ENCODE assay signal across 1 cellular context in the genomic region with DNA sequence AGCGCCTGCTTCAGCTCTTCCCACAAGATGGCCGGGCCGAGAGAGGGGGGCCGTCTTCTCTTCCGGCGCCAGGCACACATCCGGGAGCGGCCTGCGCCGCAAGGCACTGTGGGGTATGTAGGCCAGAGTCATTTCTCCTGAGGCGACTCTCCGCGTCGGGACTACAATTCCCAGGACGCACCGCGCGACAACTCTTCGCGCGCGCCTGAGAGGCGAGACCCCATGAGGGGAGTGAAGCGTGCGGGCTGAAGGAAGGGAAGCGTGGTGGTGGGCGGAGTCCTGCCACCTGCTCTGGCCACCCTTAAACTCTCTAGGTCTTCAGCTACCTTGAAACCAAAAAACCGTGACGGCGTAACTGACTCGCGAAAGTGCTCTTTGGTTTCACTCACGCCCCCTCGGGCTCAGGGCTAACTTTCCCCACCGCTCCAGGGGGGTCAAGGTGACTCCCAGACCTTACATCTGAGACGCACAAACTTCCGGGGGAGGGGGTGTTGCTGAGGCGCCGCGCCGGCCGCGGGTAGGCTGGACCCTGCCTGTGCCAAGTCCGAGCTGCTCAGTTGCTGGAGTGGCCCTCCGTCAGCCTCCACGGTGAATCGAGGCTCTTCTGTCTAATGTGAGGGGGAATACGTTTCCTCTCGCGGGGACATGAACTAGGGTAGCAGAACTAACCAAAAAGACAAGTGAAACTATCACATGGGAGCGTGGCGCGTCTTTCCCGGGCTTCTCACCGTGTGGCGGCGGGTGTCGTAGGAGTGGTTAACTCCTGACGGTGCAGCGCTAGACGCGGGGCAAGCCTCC.
TF ChIP-seq lines count a peak whose summit lies in the region.

A gene (minus strand): TSS at position 45 of the 798 bp plus-strand sequence. CDS start 102 bp downstream, outside the sequence.

TF ChIP-seq in HepG2, 621 proteins besides CTCF, POLR2A, EP300 and RAD21 (continued from another document and continues in another):
- TF ChIP-seq, protein P1, sequence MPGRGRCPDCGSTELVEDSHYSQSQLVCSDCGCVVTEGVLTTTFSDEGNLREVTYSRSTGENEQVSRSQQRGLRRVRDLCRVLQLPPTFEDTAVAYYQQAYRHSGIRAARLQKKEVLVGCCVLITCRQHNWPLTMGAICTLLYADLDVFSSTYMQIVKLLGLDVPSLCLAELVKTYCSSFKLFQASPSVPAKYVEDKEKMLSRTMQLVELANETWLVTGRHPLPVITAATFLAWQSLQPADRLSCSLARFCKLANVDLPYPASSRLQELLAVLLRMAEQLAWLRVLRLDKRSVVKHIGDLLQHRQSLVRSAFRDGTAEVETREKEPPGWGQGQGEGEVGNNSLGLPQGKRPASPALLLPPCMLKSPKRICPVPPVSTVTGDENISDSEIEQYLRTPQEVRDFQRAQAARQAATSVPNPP (CRISPR knock-in tag; IDR thresholded peaks at IDR 0.05) = peak; percentile 33; the same call in 1 of the 2 replicates
- TF ChIP-seq ONECUT2 (CRISPR knock-in tag; IDR thresholded peaks at IDR 0.05) (no peak), ZFAT (CRISPR knock-in tag; conservative IDR thresholded peaks at IDR 0.05) (peak; percentile 96), NONO (IDR thresholded peaks at IDR 0.05) (no peak), NONO (CRISPR knock-in tag; conservative IDR thresholded peaks at IDR 0.05) (peak; percentile 80; the same call in 1 of the 2 replicates), ZNF775 (CRISPR knock-in tag; IDR thresholded peaks at IDR 0.05; ENCODE audit: borderline replicate concordance) (0 out of 2 replicates have a peak, but pooled peaks have one; percentile 3), ZNF496 (CRISPR knock-in tag; IDR thresholded peaks at IDR 0.05; ENCODE audit: insufficient replicate concordance) (no peak), ATF1 (CRISPR knock-in tag; IDR thresholded peaks at IDR 0.05) (peak; percentile 72; the same call in 1 of the 2 replicates), NFRKB (IDR thresholded peaks at IDR 0.05) (peak; percentile 99; the same call in 1 of the 2 replicates), IRX3 (CRISPR knock-in tag; IDR thresholded peaks at IDR 0.05; ENCODE audit: borderline replicate concordance, low read depth) (no peak; the same call in 1 of the 2 replicates), ZNF354B (CRISPR knock-in tag; IDR thresholded peaks at IDR 0.05) (no peak), ZNF605 (CRISPR knock-in tag; IDR thresholded peaks at IDR 0.05) (peak; percentile 74; the same call in 1 of the 2 replicates), FOXO1 (CRISPR knock-in tag; IDR thresholded peaks at IDR 0.05) (peak; percentile 44; the same call in 1 of the 2 replicates), HNRNPLL (IDR thresholded peaks at IDR 0.05; ENCODE audit: low read depth, low read length, poor library complexity, severe bottlenecking) (peak; percentile 63), RARA (CRISPR knock-in tag; IDR thresholded peaks at IDR 0.05) (peak; percentile 36), ZMAT3 (CRISPR knock-in tag; conservative IDR thresholded peaks at IDR 0.05) (0 out of 2 replicates have a peak, but pooled peaks have one; percentile 8), ARHGAP35 (CRISPR knock-in tag; IDR thresholded peaks at IDR 0.05; ENCODE audit: borderline replicate concordance) (0 out of 2 replicates have a peak, but pooled peaks have one; percentile 52), YEATS2 (CRISPR knock-in tag; IDR thresholded peaks at IDR 0.05; ENCODE audit: borderline replicate concordance) (peak; percentile 85; the same call in 1 of the 2 replicates), ZFX (CRISPR knock-in tag; IDR thresholded peaks at IDR 0.05; ENCODE audit: low read depth) (peak; percentile 12), ZBTB38 (CRISPR knock-in tag; IDR thresholded peaks at IDR 0.05) (no peak; the same call in 1 of the 2 replicates), ZC3H4 (CRISPR knock-in tag; IDR thresholded peaks at IDR 0.05; ENCODE audit: borderline replicate concordance) (0 out of 2 replicates have a peak, but pooled peaks have one; percentile 76), BORCS8-MEF2B (CRISPR knock-in tag; IDR thresholded peaks at IDR 0.05) (peak; percentile 74), SOX6 (IDR thresholded peaks at IDR 0.05) (no peak), SOX6 (CRISPR knock-in tag; IDR thresholded peaks at IDR 0.05) (peak; percentile 77), ZNF430 (CRISPR knock-in tag; IDR thresholded peaks at IDR 0.05) (no peak; the same call in 1 of the 2 replicates), MAZ (IDR thresholded peaks at IDR 0.05; ENCODE audit: borderline replicate concordance, low read depth, low read length) (peak; percentile 25; the same call in 1 of the 2 replicates), MAZ (CRISPR knock-in tag; IDR thresholded peaks at IDR 0.05; ENCODE audit: low read depth) (0 out of 2 replicates have a peak, but pooled peaks have one; percentile 73), MZF1 (CRISPR knock-in tag; IDR thresholded peaks at IDR 0.05; ENCODE audit: borderline replicate concordance) (no peak), ELF1 (CRISPR knock-in tag; IDR thresholded peaks at IDR 0.05) (peak; percentile 86), ZNF317 (CRISPR knock-in tag; IDR thresholded peaks at IDR 0.05) (peak; percentile 89; the same call in 1 of the 2 replicates), ZNF557 (CRISPR knock-in tag; IDR thresholded peaks at IDR 0.05) (0 out of 2 replicates have a peak, but pooled peaks have one; percentile 13), ZBTB21 (CRISPR knock-in tag; IDR thresholded peaks at IDR 0.05) (no peak; the same call in 1 of the 2 replicates), PHF21A (CRISPR knock-in tag; IDR thresholded peaks at IDR 0.05) (peak; percentile 11; the same call in 1 of the 2 replicates), SOX13 (IDR thresholded peaks at IDR 0.05) (no peak), SOX13 (CRISPR knock-in tag; conservative IDR thresholded peaks at IDR 0.05 in 1 of 2, IDR thresholded peaks at IDR 0.05 in 1 of 2) (0 out of 4 replicates have a peak, but pooled peaks of 1 of the 2 experiments have one; percentile 4), ZMYM4 (CRISPR knock-in tag; IDR thresholded peaks at IDR 0.05) (no peak; the same call in 1 of the 2 replicates), FIP1L1 (IDR thresholded peaks at IDR 0.05; ENCODE audit: borderline replicate concordance, insufficient read depth, low read depth, low read length) (no peak), PCBP1 (IDR thresholded peaks at IDR 0.05; ENCODE audit: borderline replicate concordance, low read depth, low read length) (no peak), PHB2 (IDR thresholded peaks at IDR 0.05; ENCODE audit: partially characterized antibody) (no peak)
- TF ChIP-seq, protein P2, sequence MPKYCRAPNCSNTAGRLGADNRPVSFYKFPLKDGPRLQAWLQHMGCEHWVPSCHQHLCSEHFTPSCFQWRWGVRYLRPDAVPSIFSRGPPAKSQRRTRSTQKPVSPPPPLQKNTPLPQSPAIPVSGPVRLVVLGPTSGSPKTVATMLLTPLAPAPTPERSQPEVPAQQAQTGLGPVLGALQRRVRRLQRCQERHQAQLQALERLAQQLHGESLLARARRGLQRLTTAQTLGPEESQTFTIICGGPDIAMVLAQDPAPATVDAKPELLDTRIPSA (CRISPR knock-in tag; IDR thresholded peaks at IDR 0.05; ENCODE audit: borderline replicate concordance) = peak; percentile 76; the same call in 1 of the 2 replicates
- TF ChIP-seq, protein P3, sequence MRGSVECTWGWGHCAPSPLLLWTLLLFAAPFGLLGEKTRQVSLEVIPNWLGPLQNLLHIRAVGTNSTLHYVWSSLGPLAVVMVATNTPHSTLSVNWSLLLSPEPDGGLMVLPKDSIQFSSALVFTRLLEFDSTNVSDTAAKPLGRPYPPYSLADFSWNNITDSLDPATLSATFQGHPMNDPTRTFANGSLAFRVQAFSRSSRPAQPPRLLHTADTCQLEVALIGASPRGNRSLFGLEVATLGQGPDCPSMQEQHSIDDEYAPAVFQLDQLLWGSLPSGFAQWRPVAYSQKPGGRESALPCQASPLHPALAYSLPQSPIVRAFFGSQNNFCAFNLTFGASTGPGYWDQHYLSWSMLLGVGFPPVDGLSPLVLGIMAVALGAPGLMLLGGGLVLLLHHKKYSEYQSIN (CRISPR knock-in tag; IDR thresholded peaks at IDR 0.05; ENCODE audit: borderline replicate concordance) = no peak
- TF ChIP-seq, protein P4, sequence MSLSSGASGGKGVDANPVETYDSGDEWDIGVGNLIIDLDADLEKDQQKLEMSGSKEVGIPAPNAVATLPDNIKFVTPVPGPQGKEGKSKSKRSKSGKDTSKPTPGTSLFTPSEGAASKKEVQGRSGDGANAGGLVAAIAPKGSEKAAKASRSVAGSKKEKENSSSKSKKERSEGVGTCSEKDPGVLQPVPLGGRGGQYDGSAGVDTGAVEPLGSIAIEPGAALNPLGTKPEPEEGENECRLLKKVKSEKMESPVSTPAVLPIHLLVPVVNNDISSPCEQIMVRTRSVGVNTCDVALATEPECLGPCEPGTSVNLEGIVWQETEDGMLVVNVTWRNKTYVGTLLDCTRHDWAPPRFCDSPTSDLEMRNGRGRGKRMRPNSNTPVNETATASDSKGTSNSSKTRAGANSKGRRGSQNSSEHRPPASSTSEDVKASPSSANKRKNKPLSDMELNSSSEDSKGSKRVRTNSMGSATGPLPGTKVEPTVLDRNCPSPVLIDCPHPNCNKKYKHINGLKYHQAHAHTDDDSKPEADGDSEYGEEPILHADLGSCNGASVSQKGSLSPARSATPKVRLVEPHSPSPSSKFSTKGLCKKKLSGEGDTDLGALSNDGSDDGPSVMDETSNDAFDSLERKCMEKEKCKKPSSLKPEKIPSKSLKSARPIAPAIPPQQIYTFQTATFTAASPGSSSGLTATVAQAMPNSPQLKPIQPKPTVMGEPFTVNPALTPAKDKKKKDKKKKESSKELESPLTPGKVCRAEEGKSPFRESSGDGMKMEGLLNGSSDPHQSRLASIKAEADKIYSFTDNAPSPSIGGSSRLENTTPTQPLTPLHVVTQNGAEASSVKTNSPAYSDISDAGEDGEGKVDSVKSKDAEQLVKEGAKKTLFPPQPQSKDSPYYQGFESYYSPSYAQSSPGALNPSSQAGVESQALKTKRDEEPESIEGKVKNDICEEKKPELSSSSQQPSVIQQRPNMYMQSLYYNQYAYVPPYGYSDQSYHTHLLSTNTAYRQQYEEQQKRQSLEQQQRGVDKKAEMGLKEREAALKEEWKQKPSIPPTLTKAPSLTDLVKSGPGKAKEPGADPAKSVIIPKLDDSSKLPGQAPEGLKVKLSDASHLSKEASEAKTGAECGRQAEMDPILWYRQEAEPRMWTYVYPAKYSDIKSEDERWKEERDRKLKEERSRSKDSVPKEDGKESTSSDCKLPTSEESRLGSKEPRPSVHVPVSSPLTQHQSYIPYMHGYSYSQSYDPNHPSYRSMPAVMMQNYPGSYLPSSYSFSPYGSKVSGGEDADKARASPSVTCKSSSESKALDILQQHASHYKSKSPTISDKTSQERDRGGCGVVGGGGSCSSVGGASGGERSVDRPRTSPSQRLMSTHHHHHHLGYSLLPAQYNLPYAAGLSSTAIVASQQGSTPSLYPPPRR (CRISPR knock-in tag; IDR thresholded peaks at IDR 0.05; ENCODE audit: borderline replicate concordance) = no peak; the same call in 1 of the 2 replicates
- TF ChIP-seq, protein P5, sequence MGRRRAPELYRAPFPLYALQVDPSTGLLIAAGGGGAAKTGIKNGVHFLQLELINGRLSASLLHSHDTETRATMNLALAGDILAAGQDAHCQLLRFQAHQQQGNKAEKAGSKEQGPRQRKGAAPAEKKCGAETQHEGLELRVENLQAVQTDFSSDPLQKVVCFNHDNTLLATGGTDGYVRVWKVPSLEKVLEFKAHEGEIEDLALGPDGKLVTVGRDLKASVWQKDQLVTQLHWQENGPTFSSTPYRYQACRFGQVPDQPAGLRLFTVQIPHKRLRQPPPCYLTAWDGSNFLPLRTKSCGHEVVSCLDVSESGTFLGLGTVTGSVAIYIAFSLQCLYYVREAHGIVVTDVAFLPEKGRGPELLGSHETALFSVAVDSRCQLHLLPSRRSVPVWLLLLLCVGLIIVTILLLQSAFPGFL (CRISPR knock-in tag; IDR thresholded peaks at IDR 0.05) = peak; percentile 31; the same call in 1 of the 2 replicates
- TF ChIP-seq, protein P6, sequence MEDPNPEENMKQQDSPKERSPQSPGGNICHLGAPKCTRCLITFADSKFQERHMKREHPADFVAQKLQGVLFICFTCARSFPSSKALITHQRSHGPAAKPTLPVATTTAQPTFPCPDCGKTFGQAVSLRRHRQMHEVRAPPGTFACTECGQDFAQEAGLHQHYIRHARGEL (CRISPR knock-in tag; IDR thresholded peaks at IDR 0.05) = peak; percentile 35; the same call in 1 of the 2 replicates
- TF ChIP-seq, protein P7, sequence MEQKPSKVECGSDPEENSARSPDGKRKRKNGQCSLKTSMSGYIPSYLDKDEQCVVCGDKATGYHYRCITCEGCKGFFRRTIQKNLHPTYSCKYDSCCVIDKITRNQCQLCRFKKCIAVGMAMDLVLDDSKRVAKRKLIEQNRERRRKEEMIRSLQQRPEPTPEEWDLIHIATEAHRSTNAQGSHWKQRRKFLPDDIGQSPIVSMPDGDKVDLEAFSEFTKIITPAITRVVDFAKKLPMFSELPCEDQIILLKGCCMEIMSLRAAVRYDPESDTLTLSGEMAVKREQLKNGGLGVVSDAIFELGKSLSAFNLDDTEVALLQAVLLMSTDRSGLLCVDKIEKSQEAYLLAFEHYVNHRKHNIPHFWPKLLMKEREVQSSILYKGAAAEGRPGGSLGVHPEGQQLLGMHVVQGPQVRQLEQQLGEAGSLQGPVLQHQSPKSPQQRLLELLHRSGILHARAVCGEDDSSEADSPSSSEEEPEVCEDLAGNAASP (CRISPR knock-in tag; IDR thresholded peaks at IDR 0.05; ENCODE audit: borderline replicate concordance) = 0 out of 2 replicates have a peak, but pooled peaks have one; percentile 43
- TF ChIP-seq, protein P8, sequence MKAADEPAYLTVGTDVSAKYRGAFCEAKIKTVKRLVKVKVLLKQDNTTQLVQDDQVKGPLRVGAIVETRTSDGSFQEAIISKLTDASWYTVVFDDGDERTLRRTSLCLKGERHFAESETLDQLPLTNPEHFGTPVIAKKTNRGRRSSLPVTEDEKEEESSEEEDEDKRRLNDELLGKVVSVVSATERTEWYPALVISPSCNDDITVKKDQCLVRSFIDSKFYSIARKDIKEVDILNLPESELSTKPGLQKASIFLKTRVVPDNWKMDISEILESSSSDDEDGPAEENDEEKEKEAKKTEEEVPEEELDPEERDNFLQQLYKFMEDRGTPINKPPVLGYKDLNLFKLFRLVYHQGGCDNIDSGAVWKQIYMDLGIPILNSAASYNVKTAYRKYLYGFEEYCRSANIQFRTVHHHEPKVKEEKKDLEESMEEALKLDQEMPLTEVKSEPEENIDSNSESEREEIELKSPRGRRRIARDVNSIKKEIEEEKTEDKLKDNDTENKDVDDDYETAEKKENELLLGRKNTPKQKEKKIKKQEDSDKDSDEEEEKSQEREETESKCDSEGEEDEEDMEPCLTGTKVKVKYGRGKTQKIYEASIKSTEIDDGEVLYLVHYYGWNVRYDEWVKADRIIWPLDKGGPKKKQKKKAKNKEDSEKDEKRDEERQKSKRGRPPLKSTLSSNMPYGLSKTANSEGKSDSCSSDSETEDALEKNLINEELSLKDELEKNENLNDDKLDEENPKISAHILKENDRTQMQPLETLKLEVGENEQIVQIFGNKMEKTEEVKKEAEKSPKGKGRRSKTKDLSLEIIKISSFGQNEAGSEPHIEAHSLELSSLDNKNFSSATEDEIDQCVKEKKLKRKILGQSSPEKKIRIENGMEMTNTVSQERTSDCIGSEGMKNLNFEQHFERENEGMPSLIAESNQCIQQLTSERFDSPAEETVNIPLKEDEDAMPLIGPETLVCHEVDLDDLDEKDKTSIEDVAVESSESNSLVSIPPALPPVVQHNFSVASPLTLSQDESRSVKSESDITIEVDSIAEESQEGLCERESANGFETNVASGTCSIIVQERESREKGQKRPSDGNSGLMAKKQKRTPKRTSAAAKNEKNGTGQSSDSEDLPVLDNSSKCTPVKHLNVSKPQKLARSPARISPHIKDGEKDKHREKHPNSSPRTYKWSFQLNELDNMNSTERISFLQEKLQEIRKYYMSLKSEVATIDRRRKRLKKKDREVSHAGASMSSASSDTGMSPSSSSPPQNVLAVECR (CRISPR knock-in tag; IDR thresholded peaks at IDR 0.05; ENCODE audit: borderline replicate concordance) = peak; percentile 95
